Comparison of ENCODE assay signal across 17 cellular contexts in the genomic region with DNA sequence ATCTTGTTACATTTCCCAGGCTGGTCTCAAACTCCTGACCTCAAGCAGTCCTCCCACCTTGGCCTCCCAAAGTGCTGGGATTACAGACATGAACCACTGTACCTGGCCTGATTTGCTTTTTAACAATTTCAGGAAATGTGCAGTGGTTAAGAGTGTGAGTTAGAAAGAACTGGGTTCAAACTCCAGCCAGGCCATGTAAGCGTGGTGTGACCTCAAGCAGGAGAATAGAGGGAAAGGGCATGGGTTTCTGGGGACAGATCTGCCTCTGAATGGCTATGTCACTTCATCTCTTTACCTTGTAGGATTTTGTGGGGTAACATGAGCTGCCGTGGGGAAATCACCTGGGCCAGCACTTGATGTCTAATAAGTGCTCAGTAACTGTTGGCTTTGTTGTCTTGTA.
"Had no signal": no experiment of that assay in that cellular context is flagged by ENCODE, and none has a peak within 500 bp of the region (broad histone marks: within the 10 kb centered on the region; RNA-seq: fewer than 3 reads in every experiment).

No MANE protein-coding gene starts in this region.

- DNase-seq: activated CD4-positive, alpha-beta T cell treated with anti-CD3 and anti-CD28 coated beads for 4 hours; activated gamma-delta T cell; caudate nucleus; effector CD4-positive, alpha-beta T cell; nucleus accumbens; sigmoid colon; stimulated activated CD4-positive, alpha-beta T cell treated with anti-CD3 and anti-CD28 coated beads, Interleukin-12 subunit alpha, Interleukin-12 subunit beta, amount 100 ng/mL, for 4 hours; stimulated activated naive CD4-positive, alpha-beta T cell treated with Interleukin-2 at 50 U/mL for 16 hours; SW 1271; T1000; testis; upper lobe of right lung; WERI-Rb-1 had no signal

- H3K4me3 Mint-ChIP-seq: natural killer cell treated with Interleukin-12 subunit alpha and Interleukin-12 subunit beta and Interleukin-15 and Interleukin-18, amount 100 ng/mL, for 72 hours had no signal

- H3K4me3 ChIP-seq: coronary artery, sigmoid colon, SJSA1, testis, upper lobe of right lung had no signal

- ATAC-seq: natural killer cell treated with Interleukin-12 subunit alpha and Interleukin-12 subunit beta and Interleukin-15 and Interleukin-18, amount 100 ng/mL, for 72 hours had no signal

- H3K27me3 ChIP-seq: sigmoid colon, SJSA1, testis, upper lobe of right lung had no signal

- H3K27ac ChIP-seq: SJSA1, testis, upper lobe of right lung, WERI-Rb-1 had no signal

- H3K9me3 ChIP-seq: sigmoid colon, SJSA1, testis, upper lobe of right lung had no signal

- H3K27ac Mint-ChIP-seq: progenitor cell of endocrine pancreas had no signal

- H3K27me3 Mint-ChIP-seq: natural killer cell treated with Interleukin-12 subunit alpha and Interleukin-12 subunit beta and Interleukin-15 and Interleukin-18, amount 100 ng/mL, for 72 hours; progenitor cell of endocrine pancreas had no signal

- H3K9me3 Mint-ChIP-seq: natural killer cell treated with Interleukin-12 subunit alpha and Interleukin-12 subunit beta and Interleukin-15 and Interleukin-18, amount 100 ng/mL, for 72 hours had no signal
